ENCODE assay signal across 7 cellular contexts in genomic region chr6:57605308-57605707, GRCh38.
DNase-seq lines count a peak whose midpoint lies in the region; TF ChIP-seq lines count a peak whose summit lies in the region.
"Not testable (repeated sequence)": the region's sequence is repeated elsewhere in the genome, so short reads cannot be mapped to it uniquely, and the experiment has no call there.

No MANE protein-coding gene starts in this region.

- H3K4me1 ChIP-seq in ACC112 (ENCODE audit: control insufficient read depth, insufficient read depth, low read length, unreplicated experiment); SK-N-SH (ENCODE audit: control insufficient read depth in 1 of 2, insufficient read depth in 2 of 2, low read depth in 1 of 2, low read length in 1 of 2): not testable (repeated sequence)

- H3K9me3 ChIP-seq in SK-N-SH = not testable (repeated sequence)

- H3K27ac Mint-ChIP-seq in osteocyte (ENCODE audit: unreplicated experiment) = peak overlapping the region; percentile 75

- H3K4me2 ChIP-seq in SK-N-SH = not testable (repeated sequence)

- H2AFZ ChIP-seq in ACC112 (ENCODE audit: low read length, unreplicated experiment) = not testable (repeated sequence)
- H2AFZ ChIP-seq in SK-N-SH (ENCODE audit: low read depth) = 0 out of 2 replicates have a peak overlapping the region, but pooled peaks have one; percentile 22

- H3K36me3 ChIP-seq in ACC112 (ENCODE audit: insufficient read depth, low read length); SK-N-SH (replicated peaks in 1 of 2; ENCODE audit: control insufficient read depth in 1 of 2, insufficient read depth in 2 of 2, low read length in 1 of 2): not testable (repeated sequence)

- H3K27ac ChIP-seq in ACC112 (ENCODE audit: low read depth, low read length) (peak overlapping the region; percentile 74), SK-N-SH (ENCODE audit: low read depth in 2 of 2, low read length in 1 of 2) (peak overlapping the region in 1 of 2 experiments; percentile 53; a peak in 2 of 4 replicates)

- not testable (repeated sequence) for TF ChIP-seq CTCF in SK-N-SH (IDR thresholded peaks at IDR 0.05); fibroblast of pulmonary artery (IDR thresholded peaks at IDR 0.05; ENCODE audit: low read length, missing control alignments); osteocyte (IDR thresholded peaks at IDR 0.05)

- H3K9ac ChIP-seq in SK-N-SH = not testable (repeated sequence)

- POLR2A ChIA-PET in SK-N-SH (lab: Yijun Ruan, JAX) = not testable (repeated sequence)

- TF ChIP-seq RAD21 in SK-N-SH (IDR thresholded peaks at IDR 0.05; ENCODE audit: low read length) = not testable (repeated sequence)

- not testable (repeated sequence) for H3K9me3 Mint-ChIP-seq in osteocyte (ENCODE audit: unreplicated experiment)

- H3F3A ChIP-seq in SK-N-SH (replicated peaks; ENCODE audit: insufficient read depth) = not testable (repeated sequence)

- DNase-seq in ELR (ENCODE audit: low read depth) (peak; percentile 64), HT1080 (ENCODE audit: low read depth) (peak; percentile 8), dermis blood vessel endothelial cell (peak; percentile 36), fibroblast of pulmonary artery (ENCODE audit: low read depth) (peak; percentile 6)
- DNase-seq in SK-N-SH; osteocyte (ENCODE audit: extremely low spot score, unreplicated experiment): not testable (repeated sequence)

- H3K4me3 Mint-ChIP-seq in osteocyte (ENCODE audit: unreplicated experiment) = not testable (repeated sequence)

- TF ChIP-seq EP300 in SK-N-SH (IDR thresholded peaks at IDR 0.05; ENCODE audit: borderline replicate concordance in 1 of 2, low read depth in 1 of 2, low read length in 1 of 2) = not testable (repeated sequence)

- not testable (repeated sequence) for H3K4me1 Mint-ChIP-seq in osteocyte (ENCODE audit: unreplicated experiment)

- H3K79me2 ChIP-seq in ACC112 (ENCODE audit: control insufficient read depth, insufficient read depth, low read length, unreplicated experiment); SK-N-SH (ENCODE audit: insufficient read depth): not testable (repeated sequence)

- H3K4me3 ChIP-seq in ACC112 (ENCODE audit: low read depth, low read length); SK-N-SH (ENCODE audit: low read depth in 2 of 2, low read length in 1 of 2); fibroblast of pulmonary artery (replicated peaks; ENCODE audit: low read depth, low read length): not testable (repeated sequence)

- H3K27me3 Mint-ChIP-seq in osteocyte (ENCODE audit: unreplicated experiment) = not testable (repeated sequence)

- H3K36me3 Mint-ChIP-seq in osteocyte (ENCODE audit: unreplicated experiment) = peaks cover 12% of the 10 kb centered on the region

- CTCF ChIA-PET in SK-N-SH (lab: Yijun Ruan, JAX) = not testable (repeated sequence)

- H3K9me2 ChIP-seq in SK-N-SH = not testable (repeated sequence)

- not testable (repeated sequence) for H3K27me3 ChIP-seq in ACC112 (ENCODE audit: insufficient read depth, low read length); SK-N-SH (ENCODE audit: insufficient read depth)

- not testable (repeated sequence) for H4K20me1 ChIP-seq in SK-N-SH (ENCODE audit: insufficient read depth)
